8 cellular contexts compared by ENCODE assay signal in genomic region chr1:223143760-223144248, GRCh38. TPM values are rescaled to one million over a fixed set of nuclear protein-coding genes. Genes with fewer than 3 reads are reported as not detected.
DNase-seq lines count a peak whose midpoint lies in the region; ATAC-seq and TF ChIP-seq lines count a peak whose summit lies in the region.

No MANE protein-coding gene starts in this region.

- peak overlapping the region; percentile 72 to 87 (median 84) for H3K4me3 Mint-ChIP-seq in CD4-positive, alpha-beta memory T cell
- peak overlapping the region; percentile 84 for H3K4me3 Mint-ChIP-seq in activated naive CD8-positive, alpha-beta T cell

- no peaks in the 10 kb centered on the region for H3K27me3 Mint-ChIP-seq in CD4-positive, alpha-beta memory T cell
- H3K27me3 Mint-ChIP-seq in activated naive CD8-positive, alpha-beta T cell: no peaks in the 10 kb centered on the region

- ATAC-seq in mucosa of descending colon: peak; percentile 21

- H3K27ac ChIP-seq in CD4-positive, alpha-beta memory T cell (ENCODE audit: low read depth, low read length): peak overlapping the region; percentile 18
- peak overlapping the region; percentile 3; the same call in 1 of the 2 replicates for H3K27ac ChIP-seq in HEK293 (ENCODE audit: extremely low read depth, low read depth, low read length)
- H3K27ac ChIP-seq in transverse colon: peak overlapping the region; percentile 62 to 71 (median 64)
- no peak overlapping the region for H3K27ac ChIP-seq in RWPE1

- peaks cover 19% of the 10 kb centered on the region for H3K4me1 ChIP-seq in CD4-positive, alpha-beta memory T cell (ENCODE audit: insufficient read depth, low read length)
- H3K4me1 ChIP-seq in HEK293 (ENCODE audit: control insufficient read depth, insufficient read depth, low read length) (no peaks in the 10 kb centered on the region), mucosa of descending colon (ENCODE audit: low read depth) (peaks cover 16% of the 10 kb centered on the region), transverse colon (peaks cover 4 to 23% (median 22%) of the 10 kb centered on the region in 4 donors)

- CTCF ChIA-PET in CD4-positive, alpha-beta memory T cell (lab: Charles Lee; ENCODE audit: partially characterized antibody): interaction anchor here (0.9 to 18.6 kb wide), 11 partner anchors 11 to 540 kb away, joined by 3 to 252 read pairs (median 3); partner anchors contain the start of gene SUSD4
- CTCF ChIA-PET in HEK293 (lab: Yijun Ruan, JAX): interaction anchor here (0.6 to 6.2 kb wide), 10 partner anchors 10 to 540 kb away, joined by 3 to 59 read pairs (median 6); no protein-coding TSS in a partner anchor
- CTCF ChIA-PET in RWPE1 (lab: Yijun Ruan, JAX): interaction anchor here (0.6 to 2.2 kb wide), 4 partner anchors 11 to 241 kb away, joined by 3 to 8 read pairs (median 3); partner anchors contain the start of gene SUSD4

- no peaks in the 10 kb centered on the region for H3K36me3 Mint-ChIP-seq in CD4-positive, alpha-beta memory T cell
- no peaks in the 10 kb centered on the region for H3K36me3 Mint-ChIP-seq in activated naive CD8-positive, alpha-beta T cell

- H3K9me3 Mint-ChIP-seq in CD4-positive, alpha-beta memory T cell: peaks cover 0 to 8% (median 4%) of the 10 kb centered on the region in 8 donors
- H3K9me3 Mint-ChIP-seq in activated naive CD8-positive, alpha-beta T cell (ENCODE audit: low read depth): no peaks in the 10 kb centered on the region

- WGBS in transverse colon (ENCODE audit: low coverage in 1 of 2), 2 donors: 29 to 33% methylated on average over 1 to 8 of the region's 9 CpGs

- peaks cover 13 to 31% (median 21%) of the 10 kb centered on the region in 4 donors for H3K4me1 Mint-ChIP-seq in CD4-positive, alpha-beta memory T cell
- peaks cover 23% of the 10 kb centered on the region for H3K4me1 Mint-ChIP-seq in activated naive CD8-positive, alpha-beta T cell (ENCODE audit: low read depth)

- TF ChIP-seq EP300 in transverse colon (IDR thresholded peaks at IDR 0.05; ENCODE audit: low read depth): no peak

- POLR2A ChIA-PET in CD4-positive, alpha-beta memory T cell (lab: Charles Lee; ENCODE audit: partially characterized antibody): interaction anchor here (1.0 to 2.1 kb wide), 4 partner anchors 10 to 221 kb away, joined by 4 to 13 read pairs (median 9); partner anchors contain the start of gene SUSD4
- POLR2A ChIA-PET in HEK293 (lab: Yijun Ruan, JAX): interaction anchor here (0.6 to 1.7 kb wide), 3 partner anchors 9 to 399 kb away, joined by 3 to 15 read pairs (median 3); no protein-coding TSS in a partner anchor
- POLR2A ChIA-PET in RWPE1 (lab: Yijun Ruan, JAX; ENCODE audit: low non-redundant PET): no interaction called here

- peak overlapping the region; percentile 68 to 92 (median 87) for H3K27ac Mint-ChIP-seq in CD4-positive, alpha-beta memory T cell
- peak overlapping the region; percentile 83 for H3K27ac Mint-ChIP-seq in activated naive CD8-positive, alpha-beta T cell

- H3K4me3 ChIP-seq in CD4-positive, alpha-beta memory T cell (ENCODE audit: low read length in 2 of 2): peak overlapping the region; percentile 6 to 65
- no peak overlapping the region for H3K4me3 ChIP-seq in HEK293 (ENCODE audit: low read depth, low read length)
- H3K4me3 ChIP-seq in mucosa of descending colon: no peak overlapping the region
- peak overlapping the region in 3 of 4 donors; percentile 46 to 69 (median 52) for H3K4me3 ChIP-seq in transverse colon

- H3K9me3 ChIP-seq in CD4-positive, alpha-beta memory T cell (ENCODE audit: control insufficient read depth in 1 of 2, low read length in 2 of 2): no peaks in the 10 kb centered on the region
- H3K9me3 ChIP-seq in HEK293 (ENCODE audit: control insufficient read depth, insufficient read depth, low read depth, low read length): no peaks in the 10 kb centered on the region
- peaks cover 4% of the 10 kb centered on the region for H3K9me3 ChIP-seq in mucosa of descending colon
- H3K9me3 ChIP-seq in transverse colon: no peaks in the 10 kb centered on the region

- no peaks in the 10 kb centered on the region for H3K27me3 ChIP-seq in CD4-positive, alpha-beta memory T cell (ENCODE audit: insufficient read depth, low read length)
- no peaks in the 10 kb centered on the region for H3K27me3 ChIP-seq in transverse colon

- intact Hi-C loops in CD4-positive, alpha-beta memory T cell (cut with micrococcal nuclease): loop anchor here (1.0 kb wide), 1 partner anchor 86 kb away; no protein-coding TSS in a partner anchor
- intact Hi-C loops in mucosa of descending colon (cut with DNase I, micrococcal nuclease): no loop called here
- intact Hi-C loops in transverse colon (cut with DNase I; ENCODE audit: low total_unique reads): loop anchor here (10.0 kb wide), 1 partner anchor 541 kb away; no protein-coding TSS in a partner anchor

- TF ChIP-seq POLR2A in transverse colon (IDR thresholded peaks at IDR 0.05): no peak

- H3K36me3 ChIP-seq in CD4-positive, alpha-beta memory T cell (ENCODE audit: insufficient read depth, low read length): no peaks in the 10 kb centered on the region
- H3K36me3 ChIP-seq in HEK293 (ENCODE audit: control insufficient read depth in 2 of 2, insufficient read depth in 1 of 2, low read length in 2 of 2) (no peaks in the 10 kb centered on the region), mucosa of descending colon (ENCODE audit: low read depth) (no peaks in the 10 kb centered on the region), transverse colon (no peaks in the 10 kb centered on the region)

- TF ChIP-seq CTCF in HEK293 (tag by site-specific recombination; IDR thresholded peaks at IDR 0.05) (no peak), mucosa of descending colon (IDR thresholded peaks at IDR 0.05) (no peak), transverse colon (IDR thresholded peaks at IDR 0.05) (no peak), RWPE1 (conservative IDR thresholded peaks at IDR 0.05; ENCODE audit: low read depth) (no peak)

- in situ Hi-C loops in transverse colon (cut with MboI; ENCODE audit: low pct_ligation_motif_present in 1 of 4, low pct_unique_long_range_greater_than_20kb in 1 of 4, low sequenced_read_pairs in 3 of 4): no loop called here
- in situ Hi-C loops in G401 (cut with HindIII; ENCODE audit: low sequenced_read_pairs): no loop called here

- peak; percentile 16 to 68 (median 31) for DNase-seq in CD4-positive, alpha-beta memory T cell
- DNase-seq in NCI-H82 treated with DMSO at 0.1 percent for 48 hours (lab: John Stamatoyannopoulos, UW; ENCODE audit: unreplicated experiment) (peak; percentile 61), mucosa of descending colon (peak; percentile 60 to 65 (median 61)), transverse colon (peak; percentile 69), G401 (ENCODE audit: low spot score) (no peak), RWPE1 (ENCODE audit: low spot score) (no peak)

TF ChIP-seq in HEK293, 187 proteins besides CTCF, POLR2A, EP300 and RAD21:
- TF ChIP-seq KLF16 (tag by site-specific recombination; IDR thresholded peaks at IDR 0.05) (no peak), SP7 (tag by site-specific recombination; IDR thresholded peaks at IDR 0.05) (peak; percentile 86), YY2 (tag by site-specific recombination; IDR thresholded peaks at IDR 0.05) (no peak), BCL11A (tag by site-specific recombination; IDR thresholded peaks at IDR 0.05; ENCODE audit: low read depth) (no peak), ZNF433 (tag by site-specific recombination; IDR thresholded peaks at IDR 0.05; ENCODE audit: low read depth) (0 out of 2 replicates have a peak, but pooled peaks have one; percentile 1), ZFHX2 (tag by site-specific recombination; conservative IDR thresholded peaks at IDR 0.05) (peak; percentile 25; the same call in 1 of the 2 replicates), EGR2 (tag by site-specific recombination; IDR thresholded peaks at IDR 0.05; ENCODE audit: low read depth) (peak; percentile 8; the same call in 1 of the 2 replicates)
- TF ChIP-seq, protein P1, sequence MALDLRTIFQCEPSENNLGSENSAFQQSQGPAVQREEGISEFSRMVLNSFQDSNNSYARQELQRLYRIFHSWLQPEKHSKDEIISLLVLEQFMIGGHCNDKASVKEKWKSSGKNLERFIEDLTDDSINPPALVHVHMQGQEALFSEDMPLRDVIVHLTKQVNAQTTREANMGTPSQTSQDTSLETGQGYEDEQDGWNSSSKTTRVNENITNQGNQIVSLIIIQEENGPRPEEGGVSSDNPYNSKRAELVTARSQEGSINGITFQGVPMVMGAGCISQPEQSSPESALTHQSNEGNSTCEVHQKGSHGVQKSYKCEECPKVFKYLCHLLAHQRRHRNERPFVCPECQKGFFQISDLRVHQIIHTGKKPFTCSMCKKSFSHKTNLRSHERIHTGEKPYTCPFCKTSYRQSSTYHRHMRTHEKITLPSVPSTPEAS (tag by site-specific recombination; IDR thresholded peaks at IDR 0.05): no peak

RNA-seq across cellular contexts. Expression of gene TLR5, which starts 0.8 kb away (rescaled TPM):
- total RNA-seq in CD4-positive, alpha-beta memory T cell: 1 to 10 TPM; 5.9 to 7.1 TPM
- 1 to 10 TPM; 1.4 to 2.9 TPM for polyA plus RNA-seq in CD4-positive, alpha-beta memory T cell
- total RNA-seq in mucosa of descending colon: 1 to 10 TPM; 2.2 to 6.9 (median 3.9) TPM
- 1 to 10 TPM in 3 of 4 donors, not detected in 1; 1.9 to 9.4 (median 3.8) TPM for total RNA-seq in transverse colon
- total RNA-seq in G401 (2014; rRNA removed; shearing (Covaris generic)): 1.2 TPM in 1 of 2 replicates, not detected in the other

Comparison
In these comparisons a context has a peak if more than half of its experiments do, and no peak if none do; other contexts are left out.
1. DNase-seq: peak in CD4-positive, alpha-beta memory T cell (5 of 5), NCI-H82 treated with DMSO at 0.1 percent for 48 hours (single experiment), mucosa of descending colon (3 of 3) and transverse colon (single experiment); none in G401 (single experiment) and RWPE1 (single experiment).
2. H3K4me3 ChIP-seq: peak in CD4-positive, alpha-beta memory T cell (2 of 2) and transverse colon (3 of 4); none in HEK293 (single experiment) and mucosa of descending colon (single experiment).
3. intact Hi-C loops: an anchor here in CD4-positive, alpha-beta memory T cell (1.0 kb wide) and transverse colon (10.0 kb wide); none called in mucosa of descending colon.